In the genomic region with DNA sequence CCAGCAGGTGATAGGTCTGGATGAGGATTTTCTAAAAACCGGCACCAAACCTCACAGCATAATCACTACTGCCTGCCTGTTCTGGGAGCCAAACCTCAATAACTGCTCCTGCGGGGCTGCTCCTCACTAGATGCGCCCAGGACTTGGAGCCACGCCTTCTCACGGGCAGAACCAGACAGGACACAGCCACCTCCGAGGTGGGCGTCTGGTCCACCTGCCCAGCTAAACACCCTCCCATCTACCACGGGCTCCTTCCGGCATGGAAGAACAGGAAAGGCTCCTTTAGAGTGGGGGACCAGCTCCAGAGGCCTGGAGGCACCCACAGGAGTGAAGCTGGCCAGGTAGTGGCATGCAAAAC, we compare ENCODE assay signal across 19 cellular contexts.
DNase-seq lines count a peak whose midpoint lies in the region; ATAC-seq and TF ChIP-seq lines count a peak whose summit lies in the region.
"Had no signal": no experiment of that assay in that cellular context is flagged by ENCODE, and none has a peak within 500 bp of the region (broad histone marks: within the 10 kb centered on the region; RNA-seq: fewer than 3 reads in every experiment).

No MANE protein-coding gene starts in this region.

- H3K27me3 ChIP-seq in left ventricle myocardium inferior (ENCODE audit: low read depth), result no peaks in the 10 kb centered on the region
- H3K27me3 ChIP-seq in foreskin keratinocyte, result no peaks in the 10 kb centered on the region

- H3K9me3 Mint-ChIP-seq in nephron progenitor cell, result no peaks in the 10 kb centered on the region
- H3K9me3 Mint-ChIP-seq: H9, IgD-negative memory B cell had no signal

- DNase-seq in left ventricle myocardium inferior (peak; percentile 1), Right ventricle myocardium inferior (ENCODE audit: missing footprints) (no peak), foreskin keratinocyte (no peak), nephron progenitor cell (no peak), inferior parietal cortex (ENCODE audit: extremely low spot score) (no peak), hypothalamus (lab: John Stamatoyannopoulos, UW) (no peak)
- DNase-seq: DMS53, GDM1, GM23248, H9, NCI-H1694, NCI-H2081, NCI-H524 treated with DMSO at 0.1 percent for 48 hours, SIG-M5, SK-N-SH had no signal

- H3K27ac Mint-ChIP-seq in nephron progenitor cell, result peak overlapping the region; percentile 68
- H3K27ac Mint-ChIP-seq: B cell, IgD-negative memory B cell had no signal

- intact Hi-C loops in left ventricle myocardium inferior (cut with micrococcal nuclease), result no loop called here
- intact Hi-C loops in Right ventricle myocardium inferior (cut with DNase I), result no loop called here

- no peaks in the 10 kb centered on the region for H3K27me3 Mint-ChIP-seq in nephron progenitor cell (ENCODE audit: low read depth, poor library complexity)
- H3K27me3 Mint-ChIP-seq: B cell, IgD-negative memory B cell had no signal

- TF ChIP-seq CTCF in left ventricle myocardium inferior (IDR thresholded peaks at IDR 0.05; ENCODE audit: borderline replicate concordance) (no peak), foreskin keratinocyte (conservative IDR thresholded peaks at IDR 0.05) (no peak), nephron progenitor cell (IDR thresholded peaks at IDR 0.05) (no peak)

- H3K9me3 ChIP-seq in left ventricle myocardium inferior (replicated peaks), result no peaks in the 10 kb centered on the region
- H3K9me3 ChIP-seq: A549, SK-N-SH had no signal

- H3K36me3 ChIP-seq in left ventricle myocardium inferior, result peaks cover 20% of the 10 kb centered on the region

- peaks cover 4% of the 10 kb centered on the region for H3K4me1 Mint-ChIP-seq in nephron progenitor cell
- H3K4me1 Mint-ChIP-seq: B cell, H9, IgD-negative memory B cell had no signal

- no peak overlapping the region for H3K27ac ChIP-seq in left ventricle myocardium inferior (replicated peaks)
- no peak overlapping the region for H3K27ac ChIP-seq in foreskin keratinocyte
- H3K27ac ChIP-seq: A549, GM23248 had no signal

- H3K4me1 ChIP-seq in left ventricle myocardium inferior (no peaks in the 10 kb centered on the region), foreskin keratinocyte (no peaks in the 10 kb centered on the region)
- H3K4me1 ChIP-seq: A549 had no signal

- H3K4me3 Mint-ChIP-seq in nephron progenitor cell, result no peak overlapping the region
- H3K4me3 Mint-ChIP-seq: B cell, H9, IgD-negative memory B cell had no signal

- no peak overlapping the region for H3K4me3 ChIP-seq in left ventricle myocardium inferior
- H3K4me3 ChIP-seq: A549, GM23248 had no signal

- H3K36me3 Mint-ChIP-seq in nephron progenitor cell (ENCODE audit: low read depth), result no peaks in the 10 kb centered on the region

- ATAC-seq in Right ventricle myocardium inferior (no peak), foreskin keratinocyte (peak; percentile 55), HG02642 (IDR thresholded peaks at IDR 0.05; ENCODE audit: poor library complexity, unreplicated experiment) (no peak)
